ENCODE assay signal across 1 cellular context in genomic region chr2:23926750-23927627, GRCh38.
TF ChIP-seq lines count a peak whose summit lies in the region.

Gene ATAD2B (minus strand): TSS chr2:23927123. CDS start chr2:23926770, 353 bp downstream.

TF ChIP-seq in HepG2, 621 proteins besides CTCF, POLR2A, EP300 and RAD21 (continued from another document and continues in another):
- no peak; the same call in 1 of the 2 replicates for TF ChIP-seq HMGXB3 (CRISPR knock-in tag; IDR thresholded peaks at IDR 0.05; ENCODE audit: borderline replicate concordance)
- no peak for TF ChIP-seq ZNF7 (CRISPR knock-in tag; IDR thresholded peaks at IDR 0.05)
- TF ChIP-seq ZKSCAN8 (CRISPR knock-in tag; IDR thresholded peaks at IDR 0.05; ENCODE audit: borderline replicate concordance) = peak; percentile 65; the same call in 1 of the 2 replicates
- TF ChIP-seq GFI1 (CRISPR knock-in tag; IDR thresholded peaks at IDR 0.05; ENCODE audit: borderline replicate concordance) = peak; percentile 80
- TF ChIP-seq CAMTA2 (CRISPR knock-in tag; IDR thresholded peaks at IDR 0.05; ENCODE audit: borderline replicate concordance) = peak; percentile 85; the same call in 1 of the 2 replicates
- TF ChIP-seq ZBTB21 (CRISPR knock-in tag; IDR thresholded peaks at IDR 0.05) = no peak
- 0 out of 2 replicates have a peak, but pooled peaks have one; percentile 60 for TF ChIP-seq ZNF780A (CRISPR knock-in tag; IDR thresholded peaks at IDR 0.05)
- peak; percentile 93 for TF ChIP-seq REL (CRISPR knock-in tag; conservative IDR thresholded peaks at IDR 0.05)
- peak; percentile 83 for TF ChIP-seq POGZ (CRISPR knock-in tag; IDR thresholded peaks at IDR 0.05)
- TF ChIP-seq BCL6 (CRISPR knock-in tag; IDR thresholded peaks at IDR 0.05) = no peak; the same call in 1 of the 2 replicates
- peak; percentile 23 for TF ChIP-seq ZBTB7B (CRISPR knock-in tag; IDR thresholded peaks at IDR 0.05)
- no peak for TF ChIP-seq ZNF737 (CRISPR knock-in tag; IDR thresholded peaks at IDR 0.05; ENCODE audit: borderline replicate concordance)
- no peak; the same call in 1 of the 2 replicates for TF ChIP-seq IRX3 (CRISPR knock-in tag; IDR thresholded peaks at IDR 0.05; ENCODE audit: borderline replicate concordance, low read depth)
- no peak for TF ChIP-seq SP1 (IDR thresholded peaks at IDR 0.05)
- peak; percentile 86 for TF ChIP-seq SP1 (CRISPR knock-in tag; IDR thresholded peaks at IDR 0.05)
- TF ChIP-seq ETV6 (CRISPR knock-in tag; conservative IDR thresholded peaks at IDR 0.05) = no peak
- peak; percentile 98 for TF ChIP-seq ZNF766 (CRISPR knock-in tag; IDR thresholded peaks at IDR 0.05; ENCODE audit: borderline replicate concordance)
- 0 out of 2 replicates have a peak, but pooled peaks have one; percentile 42 for TF ChIP-seq ZNF557 (CRISPR knock-in tag; IDR thresholded peaks at IDR 0.05)
- peak; percentile 91 for TF ChIP-seq MED1 (CRISPR knock-in tag; IDR thresholded peaks at IDR 0.05)
- TF ChIP-seq ZNF746 (CRISPR knock-in tag; IDR thresholded peaks at IDR 0.05) = no peak
- no peak; the same call in none of the 2 replicates for TF ChIP-seq NCOA2 (CRISPR knock-in tag; IDR thresholded peaks at IDR 0.05)
- TF ChIP-seq ZBTB7A (CRISPR knock-in tag; IDR thresholded peaks at IDR 0.05) = peak; percentile 74; the same call in 1 of the 2 replicates
- TF ChIP-seq BRCA1 (CRISPR knock-in tag; IDR thresholded peaks at IDR 0.05) = peak; percentile 98
- TF ChIP-seq EHMT2 (IDR thresholded peaks at IDR 0.05; ENCODE audit: borderline replicate concordance, low read depth, low read length) = no peak
- 0 out of 2 replicates have a peak, but pooled peaks have one; percentile 50 for TF ChIP-seq KLF9 (CRISPR knock-in tag; IDR thresholded peaks at IDR 0.05; ENCODE audit: low read depth)
- TF ChIP-seq ATF1 (CRISPR knock-in tag; IDR thresholded peaks at IDR 0.05) = no peak
- TF ChIP-seq NFYB (CRISPR knock-in tag; IDR thresholded peaks at IDR 0.05) = 0 out of 2 replicates have a peak, but pooled peaks have one; percentile 23
- no peak; the same call in 1 of the 2 replicates for TF ChIP-seq ZNF335 (CRISPR knock-in tag; IDR thresholded peaks at IDR 0.05)
- peak; percentile 28; the same call in 1 of the 2 replicates for TF ChIP-seq SRF (IDR thresholded peaks at IDR 0.05; ENCODE audit: low read depth, low read length)
- TF ChIP-seq ZC3H4 (CRISPR knock-in tag; IDR thresholded peaks at IDR 0.05; ENCODE audit: borderline replicate concordance) = 0 out of 2 replicates have a peak, but pooled peaks have one; percentile 21
- peak; percentile 74 for TF ChIP-seq HNRNPK (IDR thresholded peaks at IDR 0.05; ENCODE audit: low read depth, low read length, poor library complexity, severe bottlenecking)
- TF ChIP-seq SMAD1 (CRISPR knock-in tag; IDR thresholded peaks at IDR 0.05; ENCODE audit: borderline replicate concordance, low read depth) = peak; percentile 23; the same call in 1 of the 2 replicates
- TF ChIP-seq MAZ (IDR thresholded peaks at IDR 0.05; ENCODE audit: borderline replicate concordance, low read depth, low read length) = peak; percentile 98
- peak; percentile 99 for TF ChIP-seq MAZ (CRISPR knock-in tag; IDR thresholded peaks at IDR 0.05; ENCODE audit: low read depth)
- TF ChIP-seq SKI (IDR thresholded peaks at IDR 0.05; ENCODE audit: partially characterized antibody) = peak; percentile 94
- TF ChIP-seq GPBP1L1 (CRISPR knock-in tag; IDR thresholded peaks at IDR 0.05) = no peak
- peak; percentile 87 for TF ChIP-seq ZNF607 (CRISPR knock-in tag; IDR thresholded peaks at IDR 0.05; ENCODE audit: borderline replicate concordance)
- TF ChIP-seq GMEB1 (CRISPR knock-in tag; IDR thresholded peaks at IDR 0.05; ENCODE audit: borderline replicate concordance) = peak; percentile 86
- TF ChIP-seq TCF12 (IDR thresholded peaks at IDR 0.05) = no peak
- peak; percentile 76; the same call in 1 of the 2 replicates for TF ChIP-seq TCF12 (CRISPR knock-in tag; IDR thresholded peaks at IDR 0.05)
- TF ChIP-seq ZNF609 (CRISPR knock-in tag; IDR thresholded peaks at IDR 0.05; ENCODE audit: borderline replicate concordance) = peak; percentile 61; the same call in 1 of the 2 replicates
- TF ChIP-seq ETS1 (CRISPR knock-in tag; IDR thresholded peaks at IDR 0.05) = peak; percentile 77; the same call in 1 of the 2 replicates
- peak; percentile 72 for TF ChIP-seq ESRRA (CRISPR knock-in tag; IDR thresholded peaks at IDR 0.05; ENCODE audit: low read depth)
- no peak; the same call in 1 of the 2 replicates for TF ChIP-seq ZNF296 (CRISPR knock-in tag; conservative IDR thresholded peaks at IDR 0.05)
- TF ChIP-seq AFF4 (CRISPR knock-in tag; IDR thresholded peaks at IDR 0.05) = peak; percentile 28; the same call in 1 of the 2 replicates
- TF ChIP-seq ZNF235 (CRISPR knock-in tag; IDR thresholded peaks at IDR 0.05; ENCODE audit: borderline replicate concordance) = peak; percentile 92
- TF ChIP-seq SIX4 (CRISPR knock-in tag; IDR thresholded peaks at IDR 0.05) = 0 out of 2 replicates have a peak, but pooled peaks have one; percentile 42
- TF ChIP-seq GATA4 (IDR thresholded peaks at IDR 0.05; ENCODE audit: borderline replicate concordance, low read depth) = peak; percentile 80
- TF ChIP-seq ZNF17 (CRISPR knock-in tag; IDR thresholded peaks at IDR 0.05) = no peak
- TF ChIP-seq FIP1L1 (IDR thresholded peaks at IDR 0.05; ENCODE audit: borderline replicate concordance, insufficient read depth, low read depth, low read length) = peak; percentile 95; the same call in 1 of the 2 replicates
